27 cellular contexts compared by ENCODE assay signal in genomic region chr1:46236882-46237281, GRCh38.
"Had no signal": no experiment of that assay in that cellular context is flagged by ENCODE, and none has a peak within 500 bp of the region (broad histone marks: within the 10 kb centered on the region; RNA-seq: fewer than 3 reads in every experiment).

No MANE protein-coding gene starts in this region.

- H3K27me3 ChIP-seq: stomach, suprapubic skin, testis, thyroid gland, tibial artery, tibial nerve, transverse colon, upper lobe of left lung, upper lobe of right lung, uterus, vagina had no signal

- ATAC-seq: stimulated activated effector memory CD8-positive, alpha-beta T cell treated with anti-CD3 and anti-CD28 coated beads, Interleukin-12 subunit alpha, Interleukin-12 subunit beta, amount 100 ng/mL, for 72 hours; stimulated activated memory B cell treated with anti-CD40 and anti-IgM and Interleukin-4, amounts not matched to agents 10 μg/mL and 1 μg/mL and 100 μg/mL, for 72 hours; stimulated activated naive B cell treated with anti-CD40 and anti-IgM and Interleukin-4, amounts not matched to agents 10 μg/mL and 1 μg/mL and 100 μg/mL, for 72 hours; stimulated activated naive CD8-positive, alpha-beta T cell treated with anti-CD3 and anti-CD28 coated beads, Interleukin-15, amount 100 ng/mL, for 72 hours; stimulated activated naive CD8-positive, alpha-beta T cell treated with anti-CD3 and anti-CD28 coated beads, Interleukin-15, Interleukin-2, amounts not matched to agents 100 U/mL and 50 U/mL, for 24 hours; upper lobe of right lung had no signal

- H3K4me1 ChIP-seq: stomach, suprapubic skin, testis, thyroid gland, tibial artery, tibial nerve, transverse colon, upper lobe of left lung, upper lobe of right lung, uterus, vagina had no signal

- DNase-seq: stimulated activated CD4-positive, alpha-beta T cell treated with anti-CD3 and anti-CD28 coated beads, Interleukin-2, amount 100 ng/mL, for 48 hours; stimulated activated CD4-positive, alpha-beta T cell treated with anti-CD3 and anti-CD28 coated beads, Interleukin-4, amount 100 ng/mL, for 1 hour; stimulated activated CD4-positive, alpha-beta T cell treated with anti-CD3 and anti-CD28 coated beads, Interleukin-4, amount 100 ng/mL, for 24 hours; stimulated activated CD4-positive, alpha-beta T cell treated with anti-CD3 and anti-CD28 coated beads, Interleukin-4, amount 100 ng/mL, for 4 hours; stimulated activated CD8-positive, alpha-beta memory T cell treated with anti-CD3 and anti-CD28 coated beads, Interleukin-4, amount 100 ng/mL, for 48 hours; stimulated activated naive B cell treated with anti-CD40 and anti-IgM and Interleukin-4, amounts not matched to agents 10 μg/mL and 1 μg/mL and 100 μg/mL, for 72 hours; stimulated activated naive CD4-positive, alpha-beta T cell; stimulated activated naive CD4-positive, alpha-beta T cell treated with Interleukin-2 at 50 U/mL for 16 hours; stimulated activated naive CD8-positive, alpha-beta T cell treated with anti-CD3 and anti-CD28 coated beads, Interleukin-15, amount 100 ng/mL, for 72 hours; stimulated activated naive CD8-positive, alpha-beta T cell treated with anti-CD3 and anti-CD28 coated beads, Interleukin-15, Interleukin-2, amounts not matched to agents 100 U/mL and 50 U/mL, for 24 hours; stomach; substantia nigra; testis; thyroid gland; tibial artery; transverse colon; trophoblast cell; upper lobe of left lung; upper lobe of right lung; uterus had no signal

- FAIRE-seq: urothelium cell line had no signal

- H3K4me3 ChIP-seq: stomach, suprapubic skin, testis, thoracic aorta, thyroid gland, tibial artery, tibial nerve, transverse colon, upper lobe of left lung, upper lobe of right lung, uterus, vagina had no signal

- H3K27ac ChIP-seq: stomach, suprapubic skin, testis, thoracic aorta, thyroid gland, tibial artery, tibial nerve, transverse colon, upper lobe of left lung, upper lobe of right lung, uterus, vagina had no signal

- H3K9me3 ChIP-seq: suprapubic skin, testis, thyroid gland, tibial artery, upper lobe of right lung, uterus, vagina had no signal

- H3K36me3 ChIP-seq: stomach, suprapubic skin, thoracic aorta, thyroid gland, tibial artery, tibial nerve, transverse colon, upper lobe of left lung, upper lobe of right lung, uterus, vagina had no signal
